31 cellular contexts compared by ENCODE assay signal in the genomic region with DNA sequence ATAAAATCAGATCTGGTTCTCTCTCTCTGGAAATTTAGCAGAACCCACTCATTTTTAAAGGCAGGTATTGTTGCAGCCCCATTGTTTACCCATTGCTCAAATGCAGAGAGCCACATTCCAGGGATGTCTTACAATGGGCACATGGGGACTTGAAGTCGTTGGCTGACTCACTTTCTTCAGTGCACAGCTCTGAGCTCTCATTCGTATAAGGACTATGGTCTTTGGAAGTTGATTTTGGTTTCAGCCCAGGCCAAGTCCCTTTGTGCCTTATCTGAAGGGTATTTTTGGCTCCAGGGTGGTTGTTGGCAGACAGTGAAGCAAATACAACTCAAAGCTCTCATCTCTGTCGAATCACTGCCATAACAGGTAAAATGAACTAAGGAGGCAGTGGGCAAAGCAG. TPM values are rescaled to one million over a fixed set of nuclear protein-coding genes. Genes with fewer than 3 reads are reported as not detected.
DNase-seq lines count a peak whose midpoint lies in the region; ATAC-seq, FAIRE-seq and TF ChIP-seq lines count a peak whose summit lies in the region.
"Had no signal": no experiment of that assay in that cellular context is flagged by ENCODE, and none has a peak within 500 bp of the region (broad histone marks: within the 10 kb centered on the region; RNA-seq: fewer than 3 reads in every experiment).

No MANE protein-coding gene starts in this region.

- H3K4me1 ChIP-seq in A549 (peaks cover 7% of the 10 kb centered on the region; the same call in 1 of the 3 replicates), H1 (replicated peaks in 1 of 4; ENCODE audit: control insufficient read depth in 3 of 4, insufficient read depth in 4 of 4, low read length in 3 of 4) (peaks cover 0 to 7% (median 1%) of the 10 kb centered on the region in 4 experiments; a peak in 4 of 7 replicates), left lung (peaks cover 0 to 10% of the 10 kb centered on the region in 2 donors)
- H3K4me1 ChIP-seq: BLaER1, esophagus muscularis mucosa, gastroesophageal sphincter, suprapubic skin, vagina had no signal

- 16% methylated on average over 3 of the region's 3 CpGs for WGBS in A549 (ENCODE audit: missing lambda C conversion rate)
- 47% methylated on average over 3 of the region's 3 CpGs; no CpG with 5 or more reads in 1 of the 2 experiments for WGBS in H1 (ENCODE audit: extremely low coverage in 1 of 2, insufficient coverage in 1 of 2, insufficient read length in 1 of 2, insufficient replicate concordance in 2 of 2, low coverage in 1 of 2, low lambda C conversion rate in 2 of 2, missing lambda C conversion rate in 1 of 2), 2 experiments

- intact Hi-C loops in left lung (cut with DNase I) (no loop called here), Calu3 (cut with micrococcal nuclease; ENCODE audit: unreplicated experiment) (no loop called here)

- no peak overlapping the region for H3K23ac ChIP-seq in H1 (ENCODE audit: insufficient read length)

- H2BK15ac ChIP-seq in H1 (ENCODE audit: low read length): no peak overlapping the region

- no peak overlapping the region for H2AK5ac ChIP-seq in H1 (ENCODE audit: low read depth, low read length)

- no peak overlapping the region; the same call in 1 of the 2 replicates for H3K18ac ChIP-seq in H1 (ENCODE audit: extremely low read depth, low read length)

- POLR2A ChIA-PET in A549 (lab: Yijun Ruan, JAX): no interaction called here
- POLR2A ChIA-PET in H1 (lab: Charles Lee; ENCODE audit: partially characterized antibody): interaction anchor here (1.3 kb wide), 1 partner anchor 10 kb away, joined by 3 read pairs; no protein-coding TSS in a partner anchor

- no peaks in the 10 kb centered on the region for H3K27me3 ChIP-seq in H1 (replicated peaks in 1 of 4; ENCODE audit: control insufficient read depth in 3 of 4, extremely low read depth in 1 of 4, insufficient read depth in 3 of 4, low read length in 3 of 4)
- no peaks in the 10 kb centered on the region for H3K27me3 ChIP-seq in left lung
- H3K27me3 ChIP-seq: ascending aorta, BLaER1, suprapubic skin, vagina had no signal

- peak overlapping the region; percentile 18; the same call in 1 of the 2 replicates for H2BK12ac ChIP-seq in H1 (ENCODE audit: low read depth, low read length)

- H4K20me1 ChIP-seq in H1 (replicated peaks in 1 of 2; ENCODE audit: control insufficient read depth in 1 of 2, insufficient read depth in 2 of 2, low read length in 2 of 2): no peaks in the 10 kb centered on the region
- H4K20me1 ChIP-seq: BLaER1 had no signal

- H3K4me1 Mint-ChIP-seq in Calu3 (ENCODE audit: low read depth, unreplicated experiment): no peaks in the 10 kb centered on the region
- H3K4me1 Mint-ChIP-seq: activated CD8-positive, alpha-beta memory T cell treated with anti-CD3 and anti-CD28 coated beads, Interleukin-2, amount 10 ng/mL, durations not matched to agents 7 days and 5 days had no signal

- TF ChIP-seq CTCF in A549 (IDR thresholded peaks at IDR 0.05) (no peak), H1 (IDR thresholded peaks at IDR 0.05; ENCODE audit: control extremely low read depth in 1 of 3, insufficient read depth in 1 of 3, low read depth in 1 of 3, low read length in 3 of 3) (no peak), left lung (IDR thresholded peaks at IDR 0.05) (no peak), Calu3 (IDR thresholded peaks at IDR 0.05; ENCODE audit: unreplicated experiment) (no peak)

- no peak overlapping the region for H3K27ac ChIP-seq in A549
- H3K27ac ChIP-seq in H1 (ENCODE audit: low read depth, low read length): no peak overlapping the region
- H3K27ac ChIP-seq in left lung: no peak overlapping the region
- H3K27ac ChIP-seq: ascending aorta, BLaER1, esophagus muscularis mucosa, gastroesophageal sphincter, suprapubic skin, vagina had no signal

- H4K8ac ChIP-seq in H1 (ENCODE audit: extremely low read depth, insufficient read depth, low read length): no peak overlapping the region

- TF ChIP-seq POLR2A in A549 (IDR thresholded peaks at IDR 0.05; ENCODE audit: low read length) (no peak), H1 (IDR thresholded peaks at IDR 0.05; ENCODE audit: control extremely low read depth in 1 of 2, low read depth in 2 of 2, low read length in 2 of 2) (no peak)

- no peaks in the 10 kb centered on the region for H3K27me3 Mint-ChIP-seq in Calu3 (ENCODE audit: unreplicated experiment)
- H3K27me3 Mint-ChIP-seq: activated CD8-positive, alpha-beta memory T cell treated with anti-CD3 and anti-CD28 coated beads, Interleukin-2, amount 10 ng/mL, durations not matched to agents 7 days and 5 days had no signal

- H3K4me3 Mint-ChIP-seq in Calu3 (ENCODE audit: low read depth, unreplicated experiment): no peak overlapping the region
- H3K4me3 Mint-ChIP-seq: activated CD8-positive, alpha-beta memory T cell treated with anti-CD3 and anti-CD28 coated beads, Interleukin-2, amount 10 ng/mL, durations not matched to agents 7 days and 5 days; activated T-helper 1 cell treated with anti-CD3 and anti-CD28 coated beads, Interleukin-12 subunit alpha, Interleukin-12 subunit beta, Interleukin-2, Interleukin-4 antibody, amounts not matched to agents 30 ng/mL and 10 ng/mL and 1 ng/mL, durations not matched to agents 14 hours and 24 hours and 36 hours; natural killer cell treated with Interleukin-12 subunit alpha and Interleukin-12 subunit beta and Interleukin-15 and Interleukin-18, amount 100 ng/mL, for 72 hours had no signal

- H3K23me2 ChIP-seq in H1 (ENCODE audit: low read depth, low read length): no peaks in the 10 kb centered on the region

- H3K27ac Mint-ChIP-seq in Calu3 (ENCODE audit: unreplicated experiment): no peak overlapping the region
- H3K27ac Mint-ChIP-seq: activated CD8-positive, alpha-beta memory T cell treated with anti-CD3 and anti-CD28 coated beads, Interleukin-2, amount 10 ng/mL, durations not matched to agents 7 days and 5 days; activated naive CD4-positive, alpha-beta T cell treated with anti-CD3 and anti-CD28 coated beads, Interleukin-2, amount 50 U/mL, for 72 hours; activated T-helper 1 cell treated with anti-CD3 and anti-CD28 coated beads, Interleukin-12 subunit alpha, Interleukin-12 subunit beta, Interleukin-2, Interleukin-4 antibody, amounts not matched to agents 30 ng/mL and 10 ng/mL and 1 ng/mL, durations not matched to agents 14 hours and 24 hours and 36 hours; natural killer cell treated with Interleukin-12 subunit alpha and Interleukin-12 subunit beta and Interleukin-15 and Interleukin-18, amount 100 ng/mL, for 72 hours had no signal

- H3K79me1 ChIP-seq in H1 (ENCODE audit: low read depth, low read length): no peaks in the 10 kb centered on the region

- no peak overlapping the region for H3K4me3 ChIP-seq in A549
- no peak overlapping the region for H3K4me3 ChIP-seq in H1 (ENCODE audit: extremely low read depth in 1 of 4, insufficient read depth in 2 of 4, low read depth in 3 of 4, low read length in 4 of 4)
- H3K4me3 ChIP-seq in left lung: no peak overlapping the region
- H3K4me3 ChIP-seq: ascending aorta, BLaER1, esophagus muscularis mucosa, gastroesophageal sphincter, GM12878, suprapubic skin, vagina had no signal

- H2BK120ac ChIP-seq in H1 (replicated peaks; ENCODE audit: low read depth, low read length): no peak overlapping the region

- H3K4me2 ChIP-seq in A549 (peak overlapping the region; percentile 48), H1 (ENCODE audit: insufficient read depth in 1 of 2, low read depth in 2 of 2, low read length in 2 of 2) (peak overlapping the region; percentile 0 to 5; a peak in 2 of 4 replicates)
- H3K4me2 ChIP-seq: BLaER1 had no signal

- no peak overlapping the region for H3K9ac ChIP-seq in H1 (replicated peaks in 1 of 4; ENCODE audit: extremely low read depth in 1 of 4, low read depth in 3 of 4, low read length in 3 of 4)
- H3K9ac ChIP-seq: BLaER1 had no signal

- no peak for TF ChIP-seq EP300 in A549 (IDR thresholded peaks at IDR 0.05)
- no peak for TF ChIP-seq EP300 in H1 (IDR thresholded peaks at IDR 0.05; ENCODE audit: borderline replicate concordance in 1 of 2, low read depth in 2 of 2, low read length in 2 of 2)

- H2BK20ac ChIP-seq in H1 (ENCODE audit: low read length): no peak overlapping the region

- no peak overlapping the region for H3K4ac ChIP-seq in H1 (replicated peaks; ENCODE audit: insufficient read length, low read depth, low read length)

- BruUV-seq in Calu3 (replicated peaks; lab: Mats Ljungman, UMichigan): no TSS peak

- peak overlapping the region; percentile 90 for H2AFZ ChIP-seq in H1 (ENCODE audit: low read length)

- no peak overlapping the region for H4K91ac ChIP-seq in H1 (replicated peaks; ENCODE audit: insufficient read length, low read length)

- H2BK5ac ChIP-seq in H1 (ENCODE audit: low read depth, low read length): no peak overlapping the region

- FAIRE-seq in A549 (lab: Jason Lieb, UNC) (no peak), H1 (lab: Jason Lieb, UNC) (peak; percentile 19)
- FAIRE-seq: GM12878 had no signal

- ATAC-seq in A549 (peak; percentile 39 to 67; a peak in 4 of 6 replicates), left lung (peak; percentile 87), GM18858 (IDR thresholded peaks at IDR 0.05; ENCODE audit: unreplicated experiment) (no peak)
- ATAC-seq: activated CD8-positive, alpha-beta memory T cell treated with anti-CD3 and anti-CD28 coated beads, Interleukin-2, amount 10 ng/mL, durations not matched to agents 7 days and 5 days; activated naive CD4-positive, alpha-beta T cell treated with anti-CD3 and anti-CD28 coated beads, Interleukin-2, amount 50 U/mL, for 72 hours; gastroesophageal sphincter; GM12878; natural killer cell treated with Interleukin-12 subunit alpha and Interleukin-12 subunit beta and Interleukin-15 and Interleukin-18, amount 100 ng/mL, for 72 hours had no signal

- CTCF ChIA-PET in A549 (lab: Yijun Ruan, JAX): interaction anchor here (1.1 kb wide), 1 partner anchor 101 kb away, joined by 3 read pairs; no protein-coding TSS in a partner anchor
- CTCF ChIA-PET in H1 (lab: Charles Lee; ENCODE audit: partially characterized antibody): interaction anchor here (1.5 kb wide), 1 partner anchor 35 kb away, joined by 4 read pairs; no protein-coding TSS in a partner anchor
- CTCF ChIA-PET in Calu3 (lab: Charles Lee): no interaction called here

- H3K9me3 Mint-ChIP-seq in Calu3 (ENCODE audit: low read depth, unreplicated experiment): no peaks in the 10 kb centered on the region
- H3K9me3 Mint-ChIP-seq: activated T-helper 1 cell treated with anti-CD3 and anti-CD28 coated beads, Interleukin-12 subunit alpha, Interleukin-12 subunit beta, Interleukin-2, Interleukin-4 antibody, amounts not matched to agents 30 ng/mL and 10 ng/mL and 1 ng/mL, durations not matched to agents 14 hours and 24 hours and 36 hours; natural killer cell treated with Interleukin-12 subunit alpha and Interleukin-12 subunit beta and Interleukin-15 and Interleukin-18, amount 100 ng/mL, for 72 hours had no signal

- H3K36me3 Mint-ChIP-seq in Calu3 (ENCODE audit: insufficient read depth, unreplicated experiment): no peaks in the 10 kb centered on the region
- H3K36me3 Mint-ChIP-seq: activated CD8-positive, alpha-beta memory T cell treated with anti-CD3 and anti-CD28 coated beads, Interleukin-2, amount 10 ng/mL, durations not matched to agents 7 days and 5 days; activated naive CD4-positive, alpha-beta T cell treated with anti-CD3 and anti-CD28 coated beads, Interleukin-2, amount 50 U/mL, for 72 hours; natural killer cell treated with Interleukin-12 subunit alpha and Interleukin-12 subunit beta and Interleukin-15 and Interleukin-18, amount 100 ng/mL, for 72 hours had no signal

- H3K36me3 ChIP-seq in H1 (ENCODE audit: control insufficient read depth in 2 of 4, insufficient read depth in 4 of 4, low read length in 3 of 4) (no peaks in the 10 kb centered on the region), left lung (no peaks in the 10 kb centered on the region)
- H3K36me3 ChIP-seq: ascending aorta, BLaER1, esophagus muscularis mucosa, gastroesophageal sphincter, suprapubic skin, vagina had no signal

- H4K5ac ChIP-seq in H1 (ENCODE audit: insufficient read length, low read depth, low read length): no peak overlapping the region

- H3K9me3 ChIP-seq in A549: peaks cover 7% of the 10 kb centered on the region; the same call in 1 of the 3 replicates
- H3K9me3 ChIP-seq in H1 (ENCODE audit: insufficient read depth in 2 of 2, low read depth in 1 of 2, low read length in 1 of 2): no peaks in the 10 kb centered on the region
- peaks cover 0 to 8% of the 10 kb centered on the region in 2 donors for H3K9me3 ChIP-seq in left lung
- H3K9me3 ChIP-seq: ascending aorta, suprapubic skin, vagina had no signal

- H3K56ac ChIP-seq in H1 (replicated peaks; ENCODE audit: insufficient read length, low read depth, low read length): no peak overlapping the region

- peak in 1 of 2 experiments; percentile 24 for DNase-seq in A549 (ENCODE audit: low read depth in 1 of 2, low spot score in 1 of 2)
- peak; percentile 75 for DNase-seq in NCI-H1092 treated with DMSO at 0.1 percent for 48 hours (lab: John Stamatoyannopoulos, UW)
- DNase-seq in H1 (ENCODE audit: low read depth in 1 of 2, low spot score in 2 of 2): no peak
- no peak for DNase-seq in left lung
- DNase-seq in T-helper 9 cell: no peak
- DNase-seq in Calu3: no peak
- DNase-seq in activated effector memory CD4-positive, alpha-beta T cell treated with anti-CD3 and anti-CD28 coated beads, Interleukin-2, amount 50 U/mL, for 16 hours: no peak
- DNase-seq: ACHN; activated CD4-positive, alpha-beta T cell treated with anti-CD3 and anti-CD28 coated beads for 4 hours; activated CD8-positive, alpha-beta memory T cell treated with anti-CD3 and anti-CD28 coated beads, Interleukin-2, amount 10 ng/mL, durations not matched to agents 7 days and 5 days; COR-L47; DMS79 treated with DMSO at 0.1 percent for 48 hours; effector CD4-positive, alpha-beta T cell; midbrain; NCI-H1105 treated with DMSO at 0.1 percent for 48 hours; NCI-H510A treated with DMSO at 0.1 percent for 48 hours; posterior cingulate gyrus; RPMI8226 had no signal

- TF ChIP-seq RAD21 in A549 (conservative IDR thresholded peaks at IDR 0.05 in 1 of 2, IDR thresholded peaks at IDR 0.05 in 1 of 2) (no peak), H1 (IDR thresholded peaks at IDR 0.05 in 1 of 2, conservative IDR thresholded peaks at IDR 0.05 in 1 of 2; ENCODE audit: low read depth in 2 of 2, low read length in 2 of 2) (no peak)

- H3K14ac ChIP-seq in H1 (ENCODE audit: insufficient read length): no peak overlapping the region

- H3K79me2 ChIP-seq in H1 (ENCODE audit: control insufficient read depth in 1 of 2, insufficient read depth in 2 of 2, low read length in 2 of 2): no peaks in the 10 kb centered on the region

RNA-seq across cellular contexts. Expression of a gene that starts 47.3 kb away (rescaled TPM):
- 0.95 and 0.96 TPM in 2 replicates for polyA plus RNA-seq in A549 (2011; rRNA removed)
- 0.17 and 0.23 TPM in 2 replicates for polyA plus RNA-seq in A549 (2012; cell fraction: cytosol; rRNA removed)
- 0.06 TPM in 1 of 2 replicates, not detected in the other for polyA plus RNA-seq in A549 (2012; cell fraction: nucleus; rRNA removed)
- 0.12 to 0.18 TPM in 2 of 3 replicates, not detected in the other for polyA plus RNA-seq in A549 (2017; fragmentation: RNase III; extraction: RNeasy Plus Mini Kit Qiagen cat#74134 plus additional on column Dnase treatment)
- polyA minus RNA-seq in A549 (2011; rRNA and poly(A)+ RNA removed): 0.39 TPM in 1 of 2 replicates, not detected in the other
- 36.0 and 41.2 TPM in 2 replicates for total RNA-seq in H1 (2021; fragmentation: NEBNext Ultra II Directional; extraction: Animal tissue kit (Norgen Biotek cat#: 25700))
- polyA plus RNA-seq in H1 (2011; rRNA removed): 30.2 and 43.6 TPM in 2 replicates
- 34.6 TPM for polyA plus RNA-seq in H1 (2011; cell fraction: cytosol; rRNA removed)
- polyA plus RNA-seq in H1 (2011; cell fraction: nucleus; rRNA removed): 25.1 TPM
- polyA plus RNA-seq in H1 (2012, experiment 1 of 2): 31.9 to 38.8 TPM (median 35.7 TPM) in 4 replicates
- polyA plus RNA-seq in H1 (2012, experiment 2 of 2): 29.7 TPM
- 78.0 TPM for polyA plus RNA-seq in H1 (2013, experiment 1 of 2)
- polyA plus RNA-seq in H1 (2013, experiment 2 of 2): 105 TPM
- polyA minus RNA-seq in H1 (2011; rRNA and poly(A)+ RNA removed): 33.6 and 42.1 TPM in 2 replicates
- 17.0 TPM for polyA minus RNA-seq in H1 (2011; cell fraction: cytosol; rRNA and poly(A)+ RNA removed)
- 31.4 TPM for polyA minus RNA-seq in H1 (2011; cell fraction: nucleus; rRNA and poly(A)+ RNA removed)
- total RNA-seq in left lung: 1 to 10 TPM; 1.3 to 1.9 TPM
- total RNA-seq in Calu3 (2022): 46.8 and 55.0 TPM in 2 replicates
- total RNA-seq: activated CD8-positive, alpha-beta memory T cell treated with anti-CD3 and anti-CD28 coated beads, Interleukin-2, amount 10 ng/mL, durations not matched to agents 7 days and 5 days; activated naive CD4-positive, alpha-beta T cell treated with anti-CD3 and anti-CD28 coated beads, Interleukin-2, amount 50 U/mL, for 72 hours; activated T-helper 1 cell treated with anti-CD3 and anti-CD28 coated beads, Interleukin-12 subunit alpha, Interleukin-12 subunit beta, Interleukin-2, Interleukin-4 antibody, amounts not matched to agents 30 ng/mL and 10 ng/mL and 1 ng/mL, durations not matched to agents 14 hours and 24 hours and 36 hours; chondrocyte; GM12878; LHCN-M2; natural killer cell treated with Interleukin-12 subunit alpha and Interleukin-12 subunit beta and Interleukin-15 and Interleukin-18, amount 100 ng/mL, for 72 hours; vagina had no signal
- polyA plus RNA-seq: GM12878 had no signal

Comparison
In these comparisons a context has a peak if more than half of its experiments do, and no peak if none do; other contexts are left out.
1. RNA of a gene that starts 47.3 kb away (total RNA-seq): 46.8 to 55.0 TPM in Calu3 and 36.0 to 41.2 TPM in H1; 1.3 to 1.9 TPM in left lung; every median in the first group is over 10 times any median in the second.